ENCODE assay signal across 1 cellular context in genomic region chr15:96340348-96340610, GRCh38.
TF ChIP-seq lines count a peak whose summit lies in the region.

No MANE protein-coding gene starts in this region.

TF ChIP-seq in H1, 55 proteins besides CTCF, POLR2A, EP300 and RAD21 (continued from another document):
- peak; percentile 41 for TF ChIP-seq EZH2 (IDR thresholded peaks at IDR 0.05; ENCODE audit: low read depth, low read length, severe bottlenecking)
- peak; percentile 75 for TF ChIP-seq CHD7 (IDR thresholded peaks at IDR 0.05; ENCODE audit: insufficient replicate concordance, low read length)
- no peak for TF ChIP-seq CHD2 (IDR thresholded peaks at IDR 0.05; ENCODE audit: low read length)
- TF ChIP-seq HDAC2 (IDR thresholded peaks at IDR 0.05; ENCODE audit: borderline replicate concordance in 1 of 2, low read depth in 2 of 2, low read length in 2 of 2): 0 out of 4 replicates have a peak, but pooled peaks of 1 of the 2 experiments have one; percentile 15
TF ChIP-seq in H1: peak in this region for 3.
